ENCODE assay signal across 22 cellular contexts in the genomic region with DNA sequence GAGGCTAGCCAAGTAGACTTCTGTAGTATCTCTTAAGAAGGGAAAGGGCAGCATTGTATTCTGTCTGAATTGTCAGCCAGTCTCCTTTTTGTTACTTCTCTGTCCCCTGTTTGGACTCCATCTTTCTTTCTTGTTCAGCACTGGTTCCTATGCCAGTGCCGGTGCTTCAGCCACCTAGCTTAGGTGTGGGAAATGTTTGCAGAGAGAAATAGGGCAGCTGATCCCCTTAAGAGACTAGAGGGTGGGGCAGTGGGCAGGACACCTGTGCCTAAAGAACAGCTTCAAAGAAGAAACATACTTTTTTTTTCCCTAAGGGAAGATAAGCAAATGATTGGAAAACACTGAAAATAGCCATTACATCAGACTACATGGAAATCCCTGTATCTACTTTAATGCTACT.
DNase-seq lines count a peak whose midpoint lies in the region; ATAC-seq, FAIRE-seq and TF ChIP-seq lines count a peak whose summit lies in the region.
"Had no signal": no experiment of that assay in that cellular context is flagged by ENCODE, and none has a peak within 500 bp of the region (broad histone marks: within the 10 kb centered on the region; RNA-seq: fewer than 3 reads in every experiment).

No MANE protein-coding gene starts in this region.

- CTCF ChIA-PET in GM12878 (lab: Yijun Ruan, JAX), result interaction anchor here (0.6 to 6.4 kb wide), 5 partner anchors 10 to 69 kb away, joined by 3 to 56 read pairs (median 5); no protein-coding TSS in a partner anchor

- intact Hi-C loops in GM12878 (cut with micrococcal nuclease; ENCODE audit: unreplicated experiment) (no loop called here), head of caudate nucleus (cut with DNase I) (no loop called here)

- H3K79me2 ChIP-seq in MM.1S (ENCODE audit: low read length), result peaks cover 39% of the 10 kb centered on the region
- peaks cover 57% of the 10 kb centered on the region for H3K79me2 ChIP-seq in GM12878 (ENCODE audit: control insufficient read depth, insufficient read depth, low read length)
- H3K79me2 ChIP-seq in neural progenitor cell (ENCODE audit: low read depth), result peaks cover 77% of the 10 kb centered on the region

- H3K27ac Mint-ChIP-seq in neural progenitor cell, result no peak overlapping the region
- H3K27ac Mint-ChIP-seq: CD8-positive, alpha-beta T cell; T-cell had no signal

- no peak for TF ChIP-seq RAD21 in GM12878 (IDR thresholded peaks at IDR 0.05; ENCODE audit: insufficient read depth, low read depth, low read length)

- no peaks in the 10 kb centered on the region for H3K27me3 Mint-ChIP-seq in neural progenitor cell (ENCODE audit: insufficient read depth, low read depth)
- H3K27me3 Mint-ChIP-seq: T-cell had no signal

- H3K9me3 ChIP-seq in MM.1S (replicated peaks; ENCODE audit: insufficient read depth, low read length), result no peaks in the 10 kb centered on the region
- peaks cover 4% of the 10 kb centered on the region; the same call in 2 of the 3 replicates for H3K9me3 ChIP-seq in GM12878 (replicated peaks; ENCODE audit: control insufficient read depth, insufficient read depth, low read length)
- no peaks in the 10 kb centered on the region for H3K9me3 ChIP-seq in neural progenitor cell (ENCODE audit: low read depth)

- H3K9me2 ChIP-seq in MM.1S (replicated peaks; ENCODE audit: insufficient read depth, low read length), result no peaks in the 10 kb centered on the region

- TF ChIP-seq POLR2A in GM12878 (IDR thresholded peaks at IDR 0.05; ENCODE audit: low read depth, low read length), result no peak

- 100% methylated on average over 1 of the region's 1 CpG for WGBS in GM12878 (ENCODE audit: insufficient coverage, insufficient replicate concordance, low lambda C conversion rate, missing lambda C conversion rate)

- no peak overlapping the region for H3K4me3 ChIP-seq in MM.1S (ENCODE audit: low read length)
- H3K4me3 ChIP-seq in GM12878, result peak overlapping the region; percentile 51; the same call in 1 of the 2 replicates
- no peak overlapping the region for H3K4me3 ChIP-seq in neural progenitor cell

- no peaks in the 10 kb centered on the region for H4K20me1 ChIP-seq in MM.1S (ENCODE audit: insufficient read depth, low read length)
- H4K20me1 ChIP-seq in GM12878 (ENCODE audit: control insufficient read depth, insufficient read depth), result no peaks in the 10 kb centered on the region
- H4K20me1 ChIP-seq in neural progenitor cell (ENCODE audit: low read depth), result peaks cover 38% of the 10 kb centered on the region

- H3K4me1 Mint-ChIP-seq in neural progenitor cell, result peaks cover 9% of the 10 kb centered on the region

- H3F3A ChIP-seq in MM.1S (ENCODE audit: insufficient read depth, low read length) (peaks cover 31% of the 10 kb centered on the region), neural progenitor cell (ENCODE audit: low read depth) (peaks cover 18% of the 10 kb centered on the region)

- H3K4me2 ChIP-seq in MM.1S (ENCODE audit: low read depth, low read length) (peak overlapping the region; percentile 7), GM12878 (ENCODE audit: control insufficient read depth, insufficient read depth) (peak overlapping the region; percentile 36), neural progenitor cell (no peak overlapping the region)

- SMC1A ChIA-PET in GM12878 (lab: Charles Lee; ENCODE audit: uncharacterized antibody, unreplicated experiment), result interaction anchor here (0.8 to 0.9 kb wide), 2 partner anchors 50 to 59 kb away, joined by 3 read pairs; no protein-coding TSS in a partner anchor

- H3K36me3 ChIP-seq in MM.1S (replicated peaks; ENCODE audit: insufficient read depth, low read length), result no peaks in the 10 kb centered on the region
- H3K36me3 ChIP-seq in GM12878 (ENCODE audit: control insufficient read depth in 2 of 2, insufficient read depth in 2 of 2, low read length in 1 of 2), result peaks cover 0 to 1% of the 10 kb centered on the region in 2 experiments; a peak in 3 of 4 replicates
- peaks cover 6% of the 10 kb centered on the region for H3K36me3 ChIP-seq in neural progenitor cell

- no TSS peak for BruUV-seq in GM12878 (replicated peaks; lab: Mats Ljungman, UMichigan)

- H3K36me3 Mint-ChIP-seq in neural progenitor cell, result peaks cover 32% of the 10 kb centered on the region

- RAD21 ChIA-PET in GM12878 (lab: Charles Lee; ENCODE audit: unreplicated experiment), result interaction anchor here (1.3 to 6.5 kb wide), 4 partner anchors 9 to 114 kb away, joined by 3 to 53 read pairs (median 21); a partner anchor contains a TSS

- no peak for DNase-seq in D721Med (ENCODE audit: insufficient read length, low spot score)
- no peak for DNase-seq in MM.1S
- no peak for DNase-seq in GM12878 (ENCODE audit: low read depth, low spot score)
- DNase-seq in neural progenitor cell (ENCODE audit: low spot score), result no peak
- DNase-seq in NCI-H128 (lab: John Stamatoyannopoulos, UW; ENCODE audit: unreplicated experiment), result no peak
- DNase-seq in NOMO-1 (lab: John Stamatoyannopoulos, UW; ENCODE audit: unreplicated experiment in 2 of 2), result no peak
- no peak for DNase-seq in head of caudate nucleus
- DNase-seq: C1 segment of cervical spinal cord; CD8-positive, alpha-beta T cell; DMS153; Kasumi-1; NCI-H1048; NCI-H1436 treated with DMSO at 0.1 percent for 48 hours; NCI-H2029; NCI-H345; NCI-H524; T-cell had no signal

- H3K27me3 ChIP-seq in MM.1S (replicated peaks; ENCODE audit: insufficient read depth, low read length) (no peaks in the 10 kb centered on the region), GM12878 (replicated peaks in 1 of 2; ENCODE audit: control insufficient read depth in 2 of 2, insufficient read depth in 2 of 2, low read length in 1 of 2) (no peaks in the 10 kb centered on the region), neural progenitor cell (no peaks in the 10 kb centered on the region)

- POLR2A ChIA-PET in GM12878 (lab: Charles Lee), result interaction anchor here (0.5 to 1.9 kb wide), 3 partner anchors 22 to 66 kb away, joined by 3 to 6 read pairs (median 3); no protein-coding TSS in a partner anchor

- peak overlapping the region; percentile 4; the same call in 1 of the 2 replicates for H3K27ac ChIP-seq in MM.1S (ENCODE audit: low read length)
- peak overlapping the region; percentile 1 for H3K27ac ChIP-seq in GM12878 (ENCODE audit: control insufficient read depth, insufficient read depth)
- peak overlapping the region; percentile 20 for H3K27ac ChIP-seq in neural progenitor cell

- in situ Hi-C loops in GM12878 (cut with MboI), result no loop called here

- no peak overlapping the region for H3K4me3 Mint-ChIP-seq in neural progenitor cell
- H3K4me3 Mint-ChIP-seq: CD8-positive, alpha-beta T cell; T-cell had no signal

- H3K4me1 ChIP-seq in MM.1S (ENCODE audit: low read length) (peaks cover 37% of the 10 kb centered on the region), GM12878 (ENCODE audit: control insufficient read depth, insufficient read depth, low read length) (peaks cover 14% of the 10 kb centered on the region), neural progenitor cell (peaks cover 12% of the 10 kb centered on the region)

- no peak for TF ChIP-seq EP300 in GM12878 (IDR thresholded peaks at IDR 0.05; ENCODE audit: borderline replicate concordance in 1 of 2, control insufficient read depth in 1 of 2, low read depth in 2 of 2, low read length in 2 of 2)

- no peak overlapping the region for H2AFZ ChIP-seq in MM.1S (ENCODE audit: low read length)
- H2AFZ ChIP-seq in GM12878 (ENCODE audit: control insufficient read depth, low read depth, low read length), result no peak overlapping the region
- no peak overlapping the region for H2AFZ ChIP-seq in neural progenitor cell (replicated peaks)

- H3K9ac ChIP-seq in MM.1S (ENCODE audit: low read length), result no peak overlapping the region
- no peak overlapping the region for H3K9ac ChIP-seq in GM12878 (ENCODE audit: control insufficient read depth, insufficient read depth, low read length)
- H3K9ac ChIP-seq in neural progenitor cell, result no peak overlapping the region

- peak; percentile 32 for FAIRE-seq in D721Med (lab: Jason Lieb, UNC)
- FAIRE-seq in GM12878 (lab: Jason Lieb, UNC), result no peak
- FAIRE-seq: G401.6, H1, HTR-8/SVneo had no signal

- no peak; the same call in 2 of the 3 replicates for ATAC-seq in GM12878
- ATAC-seq: CD8-positive, alpha-beta T cell; Panc1; SK-N-SH treated with all-trans-retinoic acid at 6 μM for 48 hours; T-cell had no signal

- peaks cover 15% of the 10 kb centered on the region for H3K9me3 Mint-ChIP-seq in neural progenitor cell

- TF ChIP-seq CTCF in D721Med (IDR thresholded peaks at IDR 0.05; ENCODE audit: insufficient read depth, missing control alignments), result no peak
- TF ChIP-seq CTCF in MM.1S (IDR thresholded peaks at IDR 0.05; ENCODE audit: low read length), result no peak
- TF ChIP-seq CTCF in GM12878 (IDR thresholded peaks at IDR 0.05 in 2 of 3, conservative IDR thresholded peaks at IDR 0.05 in 1 of 3; ENCODE audit: control insufficient read depth in 2 of 3, extremely low read depth in 1 of 3, insufficient read depth in 1 of 3, low read depth in 3 of 3, low read length in 3 of 3), result no peak
- TF ChIP-seq CTCF in neural progenitor cell (IDR thresholded peaks at IDR 0.05), result no peak

TF ChIP-seq in GM12878, 131 proteins besides CTCF, POLR2A, EP300 and RAD21:
- TF ChIP-seq RAD51 (IDR thresholded peaks at IDR 0.05), result no peak
- TF ChIP-seq NRF1 (conservative IDR thresholded peaks at IDR 0.05; ENCODE audit: low read depth, low read length), result no peak
- 0 out of 2 replicates have a peak, but pooled peaks have one; percentile 8 for TF ChIP-seq YY1 (IDR thresholded peaks at IDR 0.05; ENCODE audit: low read depth, low read length)
